In genomic region chr11:12451179-12451814, GRCh38 we compare ENCODE assay signal across 28 cellular contexts.
A peak's percentile ranks its signal among the peaks of the same experiment; 100 is the strongest.
DNase-seq lines count a peak whose midpoint lies in the region; ATAC-seq and TF ChIP-seq lines count a peak whose summit lies in the region.
"Had no signal": no experiment of that assay in that cellular context is flagged by ENCODE, and none has a peak within 500 bp of the region (broad histone marks: within the 10 kb centered on the region; RNA-seq: fewer than 3 reads in every experiment).

No MANE protein-coding gene starts in this region.

- H3K27ac ChIP-seq in IMR-90 (ENCODE audit: insufficient read depth, low read length) (no peak overlapping the region), foreskin keratinocyte (peak overlapping the region; percentile 38), rectal smooth muscle tissue (ENCODE audit: low read depth, low read length) (peak overlapping the region; percentile 22)

- in situ Hi-C loops in IMR-90 (cut with MboI; ENCODE audit: low sequenced_read_pairs) = no loop called here

- peak overlapping the region; percentile 82 for H3K23ac ChIP-seq in IMR-90 (ENCODE audit: low read depth, low read length)

- H2AK9ac ChIP-seq in IMR-90 (replicated peaks; ENCODE audit: low read depth, low read length, poor library complexity) = no peak overlapping the region

- no TSS peak for BruUV-seq in IMR-90 (replicated peaks; lab: Mats Ljungman, UMichigan)

- no peak overlapping the region for H3K18ac ChIP-seq in IMR-90 (ENCODE audit: low read depth, low read length)

- peaks cover 27% of the 10 kb centered on the region for H3K4me1 ChIP-seq in IMR-90 (ENCODE audit: control insufficient read depth, insufficient read depth, low read length)
- peaks cover 33% of the 10 kb centered on the region for H3K4me1 ChIP-seq in foreskin keratinocyte
- peaks cover 21% of the 10 kb centered on the region for H3K4me1 ChIP-seq in rectal smooth muscle tissue (ENCODE audit: control insufficient read depth, insufficient read depth, low read length)
- H3K4me1 ChIP-seq: HAP-1 had no signal

- H3K4me3 ChIP-seq in IMR-90 (ENCODE audit: insufficient read depth, low read depth, low read length) (no peak overlapping the region), rectal smooth muscle tissue (ENCODE audit: low read length) (no peak overlapping the region)
- H3K4me3 ChIP-seq: A549, GM23338, HAP-1 had no signal

- no peak for DNase-seq in IMR-90
- DNase-seq in foreskin keratinocyte = no peak
- DNase-seq in HT-29 (ENCODE audit: low spot score) = no peak
- DNase-seq in type B pancreatic cell (ENCODE audit: extremely low spot score, unreplicated experiment) = no peak
- DNase-seq in NCI-H146 treated with DMSO at 0.1 percent for 48 hours (lab: John Stamatoyannopoulos, UW; ENCODE audit: unreplicated experiment) = no peak
- DNase-seq in endothelial cell (ENCODE audit: low spot score) = no peak
- DNase-seq: AML-193; C1 segment of cervical spinal cord; CD4-positive, alpha-beta memory T cell; COR-L47; NCI-H1048; NCI-H1417; NCI-H1930; NCI-H2107; NCI-H446; NCI-H524 treated with DMSO at 0.1 percent for 48 hours; NCI-H82; NK-92 treated with Interleukin-12 subunit alpha and Interleukin-12 subunit beta, amount 100 ng/mL, for 24 hours; PC-3; RPMI8226; SHP77; SW 1271 had no signal

- H2BK20ac ChIP-seq in IMR-90 (ENCODE audit: low read depth, low read length) = peak overlapping the region; percentile 43; the same call in 1 of the 2 replicates

- no peak for TF ChIP-seq CTCF in IMR-90 (conservative IDR thresholded peaks at IDR 0.05; ENCODE audit: low read depth, low read length)
- TF ChIP-seq CTCF in foreskin keratinocyte (conservative IDR thresholded peaks at IDR 0.05) = no peak
- no peak for TF ChIP-seq CTCF in type B pancreatic cell (conservative IDR thresholded peaks at IDR 0.05)
- no peak for TF ChIP-seq CTCF in endothelial cell (IDR thresholded peaks at IDR 0.05; ENCODE audit: unreplicated experiment)

- no peaks in the 10 kb centered on the region for H3K27me3 Mint-ChIP-seq in type B pancreatic cell
- peaks cover 3% of the 10 kb centered on the region for H3K27me3 Mint-ChIP-seq in endothelial cell (ENCODE audit: unreplicated experiment)
- H3K27me3 Mint-ChIP-seq: IgD-negative memory B cell had no signal

- H3K36me3 Mint-ChIP-seq in type B pancreatic cell (no peaks in the 10 kb centered on the region), endothelial cell (ENCODE audit: low read depth, unreplicated experiment) (peaks cover 4% of the 10 kb centered on the region)
- H3K36me3 Mint-ChIP-seq: CD4-positive, alpha-beta memory T cell; IgD-negative memory B cell had no signal

- H3K27ac Mint-ChIP-seq in type B pancreatic cell (no peak overlapping the region), endothelial cell (ENCODE audit: unreplicated experiment) (no peak overlapping the region)
- H3K27ac Mint-ChIP-seq: GM23338, IgD-negative memory B cell had no signal

- no peak overlapping the region for H2BK5ac ChIP-seq in IMR-90 (ENCODE audit: low read depth, low read length, poor library complexity, severe bottlenecking)

- H2AK5ac ChIP-seq in IMR-90 (ENCODE audit: low read depth, low read length) = peak overlapping the region; percentile 60

- no peak for TF ChIP-seq POLR2A in IMR-90 (IDR thresholded peaks at IDR 0.05; ENCODE audit: low read depth, low read length)

- POLR2A ChIA-PET in IMR-90 (lab: Charles Lee; ENCODE audit: unreplicated experiment) = no interaction called here

- H4K20me1 ChIP-seq in IMR-90 (ENCODE audit: insufficient read depth, low read length) = peaks cover 65% of the 10 kb centered on the region

- peaks cover 19% of the 10 kb centered on the region for H3K4me1 Mint-ChIP-seq in type B pancreatic cell (ENCODE audit: unreplicated experiment)
- H3K4me1 Mint-ChIP-seq in endothelial cell (ENCODE audit: unreplicated experiment) = peaks cover 9% of the 10 kb centered on the region
- H3K4me1 Mint-ChIP-seq: CD4-positive, alpha-beta memory T cell; IgD-negative memory B cell had no signal

- dilution Hi-C loops in IMR-90 (cut with HindIII; ENCODE audit: low sequenced_read_pairs, unreplicated experiment) = no loop called here

- ATAC-seq in IMR-90 (ENCODE audit: low read depth) (no peak), SK-N-SH treated with all-trans-retinoic acid at 6 μM for 48 hours (peak; percentile 78), foreskin keratinocyte (no peak)

- no peak overlapping the region for H4K5ac ChIP-seq in IMR-90 (ENCODE audit: low read depth, low read length)

- CTCF ChIA-PET in IMR-90 (lab: Yijun Ruan, JAX) = no interaction called here

- H3K4me3 Mint-ChIP-seq in type B pancreatic cell (no peak overlapping the region), endothelial cell (ENCODE audit: unreplicated experiment) (no peak overlapping the region)
- H3K4me3 Mint-ChIP-seq: CD4-positive, alpha-beta memory T cell; GM23338; IgD-negative memory B cell had no signal

- peaks cover 45 to 92% of the 10 kb centered on the region in 2 experiments for H3K79me1 ChIP-seq in IMR-90 (ENCODE audit: low read depth in 1 of 2, low read length in 2 of 2)

- no peak overlapping the region for H2AFZ ChIP-seq in IMR-90 (replicated peaks; ENCODE audit: low read length, poor library complexity)
- H2AFZ ChIP-seq: GM23338 had no signal

- no CpG with 5 or more reads among the region's 2 CpGs for WGBS in IMR-90 (ENCODE audit: extremely low coverage in 2 of 2, insufficient read length in 1 of 2), 2 experiments

- H3K9me3 Mint-ChIP-seq in type B pancreatic cell (no peaks in the 10 kb centered on the region), endothelial cell (ENCODE audit: unreplicated experiment) (no peaks in the 10 kb centered on the region)
- H3K9me3 Mint-ChIP-seq: CD4-positive, alpha-beta memory T cell; GM23338; IgD-negative memory B cell had no signal

- peak overlapping the region; percentile 69; the same call in 1 of the 2 replicates for H3K14ac ChIP-seq in IMR-90 (replicated peaks; ENCODE audit: low read depth, low read length)

- no peak overlapping the region for H3K4me2 ChIP-seq in IMR-90 (ENCODE audit: low read depth, low read length)
- H3K4me2 ChIP-seq: GM23338 had no signal

- H2BK15ac ChIP-seq in IMR-90 (ENCODE audit: low read depth, low read length) = peak overlapping the region; percentile 82; the same call in 1 of the 3 replicates

- peaks cover 3% of the 10 kb centered on the region; the same call in 1 of the 2 replicates for H3K36me3 ChIP-seq in IMR-90 (ENCODE audit: control insufficient read depth, insufficient read depth, low read length)
- H3K36me3 ChIP-seq in rectal smooth muscle tissue (ENCODE audit: control insufficient read depth, insufficient read depth, low read length) = no peaks in the 10 kb centered on the region
- H3K36me3 ChIP-seq: HAP-1 had no signal

- no peak for TF ChIP-seq RAD21 in IMR-90 (IDR thresholded peaks at IDR 0.05; ENCODE audit: low read length)

- H3K9me1 ChIP-seq in IMR-90 (ENCODE audit: insufficient read depth, low read length) = peaks cover 42% of the 10 kb centered on the region

- H2BK120ac ChIP-seq in IMR-90 (ENCODE audit: low read depth, low read length) = peak overlapping the region; percentile 54

- no peak overlapping the region for H4K91ac ChIP-seq in IMR-90 (ENCODE audit: insufficient read depth, low read depth, low read length)

- H3K56ac ChIP-seq in IMR-90 (ENCODE audit: extremely low read depth, insufficient read depth, low read length) = no peak overlapping the region

- H3K27me3 ChIP-seq in IMR-90 (ENCODE audit: control insufficient read depth, insufficient read depth, low read length) (no peaks in the 10 kb centered on the region), foreskin keratinocyte (no peaks in the 10 kb centered on the region), rectal smooth muscle tissue (ENCODE audit: control insufficient read depth, insufficient read depth, low read length) (no peaks in the 10 kb centered on the region)

- no peaks in the 10 kb centered on the region for H3K9me3 ChIP-seq in IMR-90 (ENCODE audit: control insufficient read depth, insufficient read depth, low read length)
- H3K9me3 ChIP-seq: A549, HAP-1 had no signal

- intact Hi-C loops in IMR-90 (cut with micrococcal nuclease) = no loop called here

- peak overlapping the region; percentile 64; the same call in 1 of the 2 replicates for H3K4ac ChIP-seq in IMR-90 (ENCODE audit: low read depth, low read length)

- peak overlapping the region in 1 of 2 experiments; percentile 31; a peak in 1 of 4 replicates for H4K8ac ChIP-seq in IMR-90 (ENCODE audit: low read depth in 2 of 2, low read length in 2 of 2)

- no peak overlapping the region for H3K9ac ChIP-seq in IMR-90 (ENCODE audit: low read depth, low read length)
- no peak overlapping the region for H3K9ac ChIP-seq in rectal smooth muscle tissue (ENCODE audit: low read length)

TF ChIP-seq in IMR-90, 13 proteins besides CTCF, POLR2A, EP300 and RAD21 (continues in another document):
- TF ChIP-seq MAFK (IDR thresholded peaks at IDR 0.05; ENCODE audit: low read depth, low read length) (no peak), CEBPB (IDR thresholded peaks at IDR 0.05; ENCODE audit: low read depth, low read length) (no peak), MXI1 (IDR thresholded peaks at IDR 0.05; ENCODE audit: borderline replicate concordance, low read depth, low read length) (no peak), CHD1 (IDR thresholded peaks at IDR 0.05; ENCODE audit: low read depth, low read length) (no peak), FOS (IDR thresholded peaks at IDR 0.05; ENCODE audit: low read depth, low read length) (no peak), SMC3 (IDR thresholded peaks at IDR 0.05; ENCODE audit: low read depth, low read length) (no peak), NFE2L2 (IDR thresholded peaks at IDR 0.05; ENCODE audit: low read depth, low read length) (no peak), RFX5 (IDR thresholded peaks at IDR 0.05; ENCODE audit: low read depth, low read length) (no peak)

TF ChIP-seq in SK-N-SH treated with all-trans-retinoic acid at 6 μM for 48 hours, 23 proteins besides CTCF, POLR2A, EP300 and RAD21 (continues in another document):
- TF ChIP-seq ESRRG (CRISPR knock-in tag; IDR thresholded peaks at IDR 0.05) = peak; percentile 88; the same call in 1 of the 2 replicates
- TF ChIP-seq OSR1 (CRISPR knock-in tag; IDR thresholded peaks at IDR 0.05) = no peak
- peak; percentile 96 for TF ChIP-seq ZC3H10 (CRISPR knock-in tag; IDR thresholded peaks at IDR 0.05)
- TF ChIP-seq TOX (CRISPR knock-in tag; IDR thresholded peaks at IDR 0.05; ENCODE audit: borderline replicate concordance) = peak; percentile 91
- TF ChIP-seq PPARA (CRISPR knock-in tag; IDR thresholded peaks at IDR 0.05; ENCODE audit: borderline replicate concordance) = no peak
